11 cellular contexts compared by ENCODE assay signal in the genomic region with DNA sequence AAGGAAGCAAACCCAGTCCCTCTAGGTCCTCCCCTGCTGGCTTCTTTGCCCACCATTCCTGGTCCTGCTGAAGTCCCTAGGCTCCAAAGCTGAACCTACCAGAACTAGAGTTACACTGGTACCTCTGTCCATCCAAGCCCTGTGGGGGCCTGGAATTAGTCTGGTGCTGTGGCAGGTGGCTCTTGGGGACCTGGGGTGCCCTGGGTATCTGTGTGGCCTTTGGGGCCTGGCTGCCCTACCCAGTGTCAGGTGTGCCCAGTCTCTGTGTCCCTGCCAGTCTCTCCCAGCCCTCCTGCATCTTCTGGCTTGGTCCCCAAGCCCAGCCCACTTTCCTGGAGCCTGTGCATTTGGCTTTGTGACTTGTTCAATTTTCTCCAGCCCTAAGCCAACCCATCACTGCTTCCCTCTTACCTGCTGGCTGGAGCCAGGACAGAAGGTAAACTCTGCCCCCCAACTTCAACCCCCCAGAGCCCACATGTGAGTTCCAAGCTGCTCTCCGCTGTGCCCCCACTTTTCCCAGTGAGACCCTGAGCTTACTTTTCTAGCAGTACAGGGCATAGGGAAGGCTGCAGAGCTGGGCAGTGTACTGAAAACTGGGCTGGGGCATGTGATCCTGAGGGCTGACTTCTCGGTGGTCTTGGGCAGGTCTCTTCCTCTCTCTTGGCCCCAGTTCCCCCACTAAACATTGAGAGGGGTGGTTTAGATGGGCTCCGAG. TPM values are rescaled to one million over a fixed set of nuclear protein-coding genes. Genes with fewer than 3 reads are reported as not detected.
"Had no signal": no experiment of that assay in that cellular context is flagged by ENCODE, and none has a peak within 500 bp of the region (broad histone marks: within the 10 kb centered on the region; RNA-seq: fewer than 3 reads in every experiment).

No MANE protein-coding gene starts in this region.

- H3K27me3 ChIP-seq: ovary had no signal

- DNase-seq: activated CD4-positive, CD25-positive, alpha-beta regulatory T cell; activated naive CD8-positive, alpha-beta T cell treated with anti-CD3 and anti-CD28 coated beads, Interleukin-2, amount 50 U/mL, for 24 hours; activated T-cell treated with anti-CD3 and anti-CD28 coated beads, Interleukin-2, amount 50 U/mL, for 4 hours; central memory CD4-positive, alpha-beta T cell; hippocampal formation; left colon; mesenchymal stem cell had no signal

- H3K9me3 ChIP-seq: ovary had no signal

- ATAC-seq: activated naive CD8-positive, alpha-beta T cell treated with anti-CD3 and anti-CD28 coated beads, Interleukin-2, amount 50 U/mL, for 24 hours; activated T-cell treated with anti-CD3 and anti-CD28 coated beads, Interleukin-2, amount 50 U/mL, for 4 hours; left colon; stimulated activated memory B cell treated with anti-CD40 and anti-IgM and Interleukin-4, amounts not matched to agents 10 μg/mL and 1 μg/mL and 100 μg/mL, for 72 hours had no signal

- H3K36me3 ChIP-seq: ovary had no signal

- H3K4me3 ChIP-seq: ovary had no signal

- H3K27ac ChIP-seq: ovary had no signal

RNA-seq across cellular contexts. Expression of a gene that starts 28.3 kb away (rescaled TPM):
- total RNA-seq: activated T-cell treated with anti-CD3 and anti-CD28 coated beads, Interleukin-2, amount 50 U/mL, for 4 hours; epithelial cell of proximal tubule; T-helper 2 cell treated with Interferon-gamma antibody and Interleukin-4, amounts not matched to agents 100 ng/mL and 5 ng/mL, for 36 hours had no signal

RNA-seq across cellular contexts. Expression of a gene that starts 45.5 kb away (rescaled TPM):
- total RNA-seq: activated T-cell treated with anti-CD3 and anti-CD28 coated beads, Interleukin-2, amount 50 U/mL, for 4 hours; epithelial cell of proximal tubule; left colon; ovary; T-helper 2 cell treated with Interferon-gamma antibody and Interleukin-4, amounts not matched to agents 100 ng/mL and 5 ng/mL, for 36 hours had no signal
- polyA plus RNA-seq: ovary had no signal
